ENCODE assay signal across 10 cellular contexts in genomic region chr9:99127372-99128132, GRCh38. TPM values are rescaled to one million over a fixed set of nuclear protein-coding genes. Genes with fewer than 3 reads are reported as not detected.
A peak's percentile ranks its signal among the peaks of the same experiment; 100 is the strongest.
DNase-seq lines count a peak whose midpoint lies in the region; ATAC-seq and TF ChIP-seq lines count a peak whose summit lies in the region.
"Had no signal": no experiment of that assay in that cellular context is flagged by ENCODE, and none has a peak within 500 bp of the region (broad histone marks: within the 10 kb centered on the region; RNA-seq: fewer than 3 reads in every experiment).

No MANE protein-coding gene starts in this region.

- TF ChIP-seq EP300 in sigmoid colon (IDR thresholded peaks at IDR 0.05), result no peak

- WGBS in psoas muscle, 3 donors, result 75 to 90% (median 87%) methylated on average over 3 of the region's 3 CpGs
- WGBS in sigmoid colon, 2 donors, result 91 to 95% methylated on average over 3 of the region's 3 CpGs

- H3K27ac ChIP-seq in psoas muscle, result peak overlapping the region; percentile 59
- peak overlapping the region in 1 of 4 donors; percentile 19 for H3K27ac ChIP-seq in sigmoid colon
- H3K27ac ChIP-seq: gastroesophageal sphincter had no signal

- TF ChIP-seq CTCF in astrocyte of the cerebellum (IDR thresholded peaks at IDR 0.05; ENCODE audit: low read depth, low read length, missing control alignments) (no peak), psoas muscle (IDR thresholded peaks at IDR 0.05) (no peak), sigmoid colon (IDR thresholded peaks at IDR 0.05) (no peak)

- H3K4me3 ChIP-seq in astrocyte of the cerebellum (ENCODE audit: low read depth, low read length) (no peak overlapping the region), psoas muscle (no peak overlapping the region), sigmoid colon (no peak overlapping the region)
- H3K4me3 ChIP-seq: gastroesophageal sphincter had no signal

- ATAC-seq in GM18858 (IDR thresholded peaks at IDR 0.05; ENCODE audit: unreplicated experiment) (peak; percentile 30), HG02938 (IDR thresholded peaks at IDR 0.05; ENCODE audit: unreplicated experiment) (peak; percentile 42), psoas muscle (peak; percentile 83 to 94 (median 92))
- ATAC-seq: gastroesophageal sphincter had no signal

- no peak for TF ChIP-seq POLR2A in sigmoid colon (IDR thresholded peaks at IDR 0.05)

- H3K27me3 ChIP-seq in psoas muscle (ENCODE audit: insufficient read depth in 3 of 3, low read length in 2 of 3) (no peaks in the 10 kb centered on the region), sigmoid colon (no peaks in the 10 kb centered on the region)
- H3K27me3 ChIP-seq: gastroesophageal sphincter had no signal

- intact Hi-C loops in psoas muscle (cut with DNase I) (no loop called here), sigmoid colon (cut with DNase I) (no loop called here)

- H3K9me3 ChIP-seq in psoas muscle (no peaks in the 10 kb centered on the region), sigmoid colon (no peaks in the 10 kb centered on the region)
- H3K9me3 ChIP-seq: gastroesophageal sphincter had no signal

- DNase-seq in astrocyte of the cerebellum (ENCODE audit: low read depth) (peak; percentile 93), psoas muscle (no peak), sigmoid colon (no peak), NOMO-1 treated with dmso at 0.1 percent for 144 hours (lab: John Stamatoyannopoulos, UW; ENCODE audit: unreplicated experiment) (no peak), GOT3 (lab: John Stamatoyannopoulos, UW) (no peak)
- DNase-seq: MV-4-11, SIG-M5 had no signal

- peaks cover 0 to 4% of the 10 kb centered on the region in 2 donors for H3K36me3 ChIP-seq in psoas muscle (ENCODE audit: insufficient read depth in 1 of 2, low read depth in 1 of 2)
- H3K36me3 ChIP-seq in sigmoid colon, result peaks cover 0 to 7% (median 0%) of the 10 kb centered on the region in 4 donors

- H3K4me1 ChIP-seq in psoas muscle, result peaks cover 55% of the 10 kb centered on the region
- peaks cover 0 to 60% (median 37%) of the 10 kb centered on the region in 4 donors for H3K4me1 ChIP-seq in sigmoid colon

- in situ Hi-C loops in astrocyte of the cerebellum (cut with HindIII; ENCODE audit: low sequenced_read_pairs), result no loop called here

RNA-seq across cellular contexts. Expression of gene TGFBR1, which starts 22.6 kb away (rescaled TPM):
- total RNA-seq in psoas muscle (10 to 100 TPM; 18.3 to 25.7 (median 20.6) TPM), sigmoid colon (10 to 100 TPM; 48.4 to 84.3 (median 62.5) TPM)
- polyA plus RNA-seq in psoas muscle (1 to 10 TPM; 5.3 to 7.8 (median 5.4) TPM), sigmoid colon (1 to 10 TPM; 3.9 to 8.5 (median 4.2) TPM)

Comparison
In these comparisons a context has a peak if more than half of its experiments do, and no peak if none do; other contexts are left out.
1. ATAC-seq: peak in every context shown above with its lines; median percentile 92 in psoas muscle; 42 in HG02938; 30 in GM18858.